In the genomic region with DNA sequence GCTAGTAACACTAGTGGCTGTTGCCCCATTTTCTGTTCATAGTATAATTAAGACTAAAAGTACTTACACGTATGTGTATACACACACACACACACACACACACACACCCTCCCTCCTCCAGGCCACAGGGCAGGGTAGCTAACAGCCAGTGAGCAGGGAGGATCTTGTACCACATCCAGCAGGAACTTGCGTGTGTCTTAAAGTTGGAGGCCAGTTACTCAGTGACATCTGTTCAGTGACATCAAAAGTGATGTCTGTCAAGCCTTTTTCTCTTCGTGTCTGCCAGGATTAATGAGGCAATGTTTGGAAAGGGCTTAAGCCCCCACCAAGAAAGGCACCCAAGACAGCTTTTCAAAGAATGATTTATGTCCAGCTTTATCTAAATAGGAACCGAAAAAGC, we compare ENCODE assay signal across 8 cellular contexts.
A peak's percentile ranks its signal among the peaks of the same experiment; 100 is the strongest.
DNase-seq lines count a peak whose midpoint lies in the region; ATAC-seq, FAIRE-seq and TF ChIP-seq lines count a peak whose summit lies in the region.

No MANE protein-coding gene starts in this region.

- TF ChIP-seq POLR2A in NB4 (IDR thresholded peaks at IDR 0.05; ENCODE audit: extremely low read depth, insufficient read length): no peak

- intact Hi-C loops in mucosa of descending colon (cut with DNase I, micrococcal nuclease): no loop called here

- H3K4me1 ChIP-seq in mucosa of descending colon (ENCODE audit: low read depth): peaks cover 4% of the 10 kb centered on the region

- H3K9me3 ChIP-seq in AG04450 (ENCODE audit: control insufficient read depth, insufficient read depth, low read length) (no peaks in the 10 kb centered on the region), mucosa of descending colon (no peaks in the 10 kb centered on the region)

- TF ChIP-seq CTCF in AG04450 (IDR thresholded peaks at IDR 0.05; ENCODE audit: low read depth, low read length): no peak
- TF ChIP-seq CTCF in NB4 (IDR thresholded peaks at IDR 0.05; ENCODE audit: low read depth, low read length): no peak
- no peak for TF ChIP-seq CTCF in mucosa of descending colon (IDR thresholded peaks at IDR 0.05)

- H3K27ac ChIP-seq in AG04450 (ENCODE audit: low read depth, low read length): peak overlapping the region; percentile 95

- no peaks in the 10 kb centered on the region for H3K36me3 ChIP-seq in mucosa of descending colon (ENCODE audit: low read depth)

- peak; percentile 91 for ATAC-seq in mucosa of descending colon
- ATAC-seq in GM19395 (IDR thresholded peaks at IDR 0.05; ENCODE audit: unreplicated experiment): no peak

- POLR2A ChIA-PET in AG04450 (lab: Yijun Ruan, JAX): interaction anchor here (0.6 kb wide), 1 partner anchor 294 kb away, joined by 4 read pairs; no protein-coding TSS in a partner anchor

- peak; percentile 31 for FAIRE-seq in colon (lab: Jason Lieb, UNC)

- no peaks in the 10 kb centered on the region for H3K27me3 ChIP-seq in AG04450 (ENCODE audit: control insufficient read depth, insufficient read depth, low read length)

- H3K4me3 ChIP-seq in AG04450 (ENCODE audit: low read depth, low read length) (peak overlapping the region; percentile 63), NB4 (ENCODE audit: low read depth, low read length) (peak overlapping the region; percentile 52), mucosa of descending colon (no peak overlapping the region)

- CTCF ChIA-PET in AG04450 (lab: Charles Lee): interaction anchor here (0.7 kb wide), 1 partner anchor 152 kb away, joined by 4 read pairs; no protein-coding TSS in a partner anchor

- DNase-seq in AG04450 (ENCODE audit: low read depth, low spot score) (no peak), NB4 (ENCODE audit: low read depth) (peak; percentile 70), mucosa of descending colon (peak; percentile 80 to 89 (median 85)), inferior parietal cortex (ENCODE audit: extremely low spot score) (no peak), SKM-1 (lab: John Stamatoyannopoulos, UW; ENCODE audit: unreplicated experiment) (no peak)
- no peak for DNase-seq in effector CD8-positive, alpha-beta T cell (lab: John Stamatoyannopoulos, UW)

Comparison
In these comparisons a context has a peak if more than half of its experiments do, and no peak if none do; other contexts are left out.
1. DNase-seq: peak in NB4 (single experiment) and mucosa of descending colon (3 of 3); none in AG04450 (single experiment), inferior parietal cortex (single experiment), effector CD8-positive, alpha-beta T cell (single experiment) and SKM-1 (single experiment).